ENCODE assay signal across 8 cellular contexts in genomic region chr3:121748638-121749275, GRCh38. TPM values are rescaled to one million over a fixed set of nuclear protein-coding genes. Genes with fewer than 3 reads are reported as not detected.
A peak's percentile ranks its signal among the peaks of the same experiment; 100 is the strongest.
DNase-seq lines count a peak whose midpoint lies in the region; ATAC-seq, FAIRE-seq and TF ChIP-seq lines count a peak whose summit lies in the region.

No MANE protein-coding gene starts in this region.

- H3K27me3 Mint-ChIP-seq in activated CD4-positive, alpha-beta T cell treated with anti-CD3 and anti-CD28 coated beads, Interleukin-2, amount 10 ng/mL, durations not matched to agents 24 days and 14 days = peaks cover 16% of the 10 kb centered on the region

- H3K9me3 ChIP-seq in SK-N-SH (no peaks in the 10 kb centered on the region), pancreas (no peaks in the 10 kb centered on the region)

- TF ChIP-seq EP300 in SK-N-SH (IDR thresholded peaks at IDR 0.05; ENCODE audit: borderline replicate concordance in 1 of 2, low read depth in 1 of 2, low read length in 1 of 2) = no peak

- H3K27ac ChIP-seq in SK-N-SH (ENCODE audit: low read depth in 2 of 2, low read length in 1 of 2) (peak overlapping the region; percentile 88 to 92), pancreas (peak overlapping the region; percentile 93 to 99 (median 97))

- intact Hi-C loops in activated CD4-positive, alpha-beta T cell treated with anti-CD3 and anti-CD28 coated beads, Interleukin-2, amount 10 ng/mL, durations not matched to agents 24 days and 14 days (cut with micrococcal nuclease) = loop anchor here (1.0 to 5.0 kb wide), 7 partner anchors 13 to 634 kb away; partner anchors contain the start of genes EAF2, FAM162A, HCLS1 and IQCB1
- intact Hi-C loops in pancreas (cut with DNase I) = no loop called here

- no peaks in the 10 kb centered on the region for H3K36me3 Mint-ChIP-seq in activated CD4-positive, alpha-beta T cell treated with anti-CD3 and anti-CD28 coated beads, Interleukin-2, amount 10 ng/mL, durations not matched to agents 24 days and 14 days (ENCODE audit: low read depth)

- FAIRE-seq in pancreas (lab: Jason Lieb, UNC) = no peak

- H3K4me1 ChIP-seq in SK-N-SH (ENCODE audit: control insufficient read depth in 1 of 2, insufficient read depth in 2 of 2, low read depth in 1 of 2, low read length in 1 of 2) (peaks cover 14 to 15% of the 10 kb centered on the region in 2 experiments; a peak in 3 of 4 replicates), pancreas (peaks cover 23 to 26% (median 25%) of the 10 kb centered on the region in 3 donors)

- peak overlapping the region; percentile 50 for H2AFZ ChIP-seq in SK-N-SH (ENCODE audit: low read depth)

- peaks cover 9% of the 10 kb centered on the region for H3K4me1 Mint-ChIP-seq in activated CD4-positive, alpha-beta T cell treated with anti-CD3 and anti-CD28 coated beads, Interleukin-2, amount 10 ng/mL, durations not matched to agents 24 days and 14 days

- H3F3A ChIP-seq in SK-N-SH (replicated peaks; ENCODE audit: insufficient read depth) = peaks cover 4% of the 10 kb centered on the region

- no peaks in the 10 kb centered on the region for H3K9me2 ChIP-seq in SK-N-SH

- peaks cover 25% of the 10 kb centered on the region for H4K20me1 ChIP-seq in SK-N-SH (ENCODE audit: insufficient read depth)

- peak overlapping the region; percentile 95 for H3K9ac ChIP-seq in SK-N-SH

- peak; percentile 73 for DNase-seq in activated CD4-positive, alpha-beta T cell treated with anti-CD3 and anti-CD28 coated beads, Interleukin-2, amount 10 ng/mL, durations not matched to agents 24 days and 14 days
- no peak for DNase-seq in activated CD4-positive, alpha-beta T cell treated with anti-CD3 and anti-CD28 coated beads for 48 hours
- no peak for DNase-seq in SK-N-SH
- peak; percentile 57 for DNase-seq in fibroblast of villous mesenchyme (ENCODE audit: low read depth)
- DNase-seq in pancreas = peak in 4 of 6 donors; percentile 79 to 83 (median 81)
- DNase-seq in NCI-H526 treated with DMSO at 0.1 percent for 48 hours (lab: John Stamatoyannopoulos, UW) = no peak

- TF ChIP-seq RAD21 in SK-N-SH (IDR thresholded peaks at IDR 0.05; ENCODE audit: low read length) = no peak

- H3K4me3 ChIP-seq in SK-N-SH (ENCODE audit: low read depth in 2 of 2, low read length in 1 of 2) (peak overlapping the region; percentile 92 to 95), fibroblast of villous mesenchyme (ENCODE audit: low read depth, low read length) (peak overlapping the region; percentile 76), pancreas (peak overlapping the region; percentile 50 to 83 (median 70))

- 3% methylated on average over 18 of the region's 18 CpGs for WGBS in SK-N-SH (ENCODE audit: low lambda C conversion rate)
- WGBS in pancreas, 2 donors = 0 to 1% methylated on average over 18 of the region's 18 CpGs

- H3K79me2 ChIP-seq in SK-N-SH (ENCODE audit: insufficient read depth) = peaks cover 61% of the 10 kb centered on the region

- POLR2A ChIA-PET in SK-N-SH (lab: Yijun Ruan, JAX) = interaction anchor here (0.6 kb wide), 2 partner anchors 207 to 1013 kb away, joined by 3 to 4 read pairs; no protein-coding TSS in a partner anchor

- no peaks in the 10 kb centered on the region for H3K27me3 ChIP-seq in SK-N-SH (ENCODE audit: insufficient read depth)
- no peaks in the 10 kb centered on the region for H3K27me3 ChIP-seq in pancreas

- no peak overlapping the region for H3K27ac Mint-ChIP-seq in activated CD4-positive, alpha-beta T cell treated with anti-CD3 and anti-CD28 coated beads, Interleukin-2, amount 10 ng/mL, durations not matched to agents 24 days and 14 days

- H3K4me3 Mint-ChIP-seq in activated CD4-positive, alpha-beta T cell treated with anti-CD3 and anti-CD28 coated beads, Interleukin-2, amount 10 ng/mL, durations not matched to agents 24 days and 14 days = no peak overlapping the region

- CTCF ChIA-PET in SK-N-SH (lab: Yijun Ruan, JAX) = interaction anchor here (0.6 kb wide), 1 partner anchor 951 kb away, joined by 3 read pairs; no protein-coding TSS in a partner anchor

- H3K4me2 ChIP-seq in SK-N-SH = peak overlapping the region; percentile 84

- ATAC-seq in HG02981 (IDR thresholded peaks at IDR 0.05; ENCODE audit: unreplicated experiment) = peak; percentile 5
- peak; percentile 78 to 85 (median 80) for ATAC-seq in pancreas
- ATAC-seq in HG02642 (IDR thresholded peaks at IDR 0.05; ENCODE audit: poor library complexity, unreplicated experiment) = no peak

- TF ChIP-seq CTCF in SK-N-SH (IDR thresholded peaks at IDR 0.05) (no peak), fibroblast of villous mesenchyme (IDR thresholded peaks at IDR 0.05; ENCODE audit: insufficient read depth, low read depth, low read length) (no peak), pancreas (IDR thresholded peaks at IDR 0.05) (no peak)

- H3K36me3 ChIP-seq in SK-N-SH (replicated peaks in 1 of 2; ENCODE audit: control insufficient read depth in 1 of 2, insufficient read depth in 2 of 2, low read length in 1 of 2) (peaks cover 6 to 7% of the 10 kb centered on the region in 2 experiments), pancreas (no peaks in the 10 kb centered on the region)

- no peaks in the 10 kb centered on the region for H3K9me3 Mint-ChIP-seq in activated CD4-positive, alpha-beta T cell treated with anti-CD3 and anti-CD28 coated beads, Interleukin-2, amount 10 ng/mL, durations not matched to agents 24 days and 14 days

TF ChIP-seq in SK-N-SH, 30 proteins besides CTCF, POLR2A, EP300 and RAD21:
- no peak for TF ChIP-seq FOXJ3 (CRISPR knock-in tag; IDR thresholded peaks at IDR 0.05)
- TF ChIP-seq MAX (IDR thresholded peaks at IDR 0.05; ENCODE audit: low read depth) = peak; percentile 19; the same call in 1 of the 2 replicates

RNA-seq across cellular contexts. Expression of gene GOLGB1, which starts 0.8 kb away (rescaled TPM):
- 21.0 and 22.2 TPM in 2 replicates for total RNA-seq in activated CD4-positive, alpha-beta T cell treated with anti-CD3 and anti-CD28 coated beads, Interleukin-2, amount 10 ng/mL, durations not matched to agents 24 days and 14 days
- polyA plus RNA-seq in SK-N-SH (2012; rRNA removed) = 10.3 and 15.4 TPM in 2 replicates
- polyA plus RNA-seq in SK-N-SH (2012; cell fraction: cytosol; rRNA removed) = 8.8 and 9.6 TPM in 2 replicates
- 34.5 and 40.9 TPM in 2 replicates for polyA plus RNA-seq in SK-N-SH (2012; cell fraction: nucleus; rRNA removed)
- total RNA-seq in fibroblast of villous mesenchyme = 51.8 and 60.6 TPM in 2 replicates
- 10 to 100 TPM; 32.9 to 45.0 (median 37.5) TPM for total RNA-seq in pancreas
- polyA plus RNA-seq in pancreas = 10 to 100 TPM; 18.9 to 28.9 TPM

Comparison
In these comparisons a context has a peak if more than half of its experiments do, and no peak if none do; other contexts are left out.
1. DNase-seq: peak in activated CD4-positive, alpha-beta T cell treated with anti-CD3 and anti-CD28 coated beads, Interleukin-2, amount 10 ng/mL, durations not matched to agents 24 days and 14 days (single experiment), fibroblast of villous mesenchyme (single experiment) and pancreas (4 of 6); none in activated CD4-positive, alpha-beta T cell treated with anti-CD3 and anti-CD28 coated beads for 48 hours (single experiment), SK-N-SH (single experiment) and NCI-H526 treated with DMSO at 0.1 percent for 48 hours (single experiment).
2. Peak in every context shown above with its lines, with median percentiles within 50 percentile points of each other: H3K4me3 ChIP-seq.